ENCODE assay signal across 16 cellular contexts in the genomic region with DNA sequence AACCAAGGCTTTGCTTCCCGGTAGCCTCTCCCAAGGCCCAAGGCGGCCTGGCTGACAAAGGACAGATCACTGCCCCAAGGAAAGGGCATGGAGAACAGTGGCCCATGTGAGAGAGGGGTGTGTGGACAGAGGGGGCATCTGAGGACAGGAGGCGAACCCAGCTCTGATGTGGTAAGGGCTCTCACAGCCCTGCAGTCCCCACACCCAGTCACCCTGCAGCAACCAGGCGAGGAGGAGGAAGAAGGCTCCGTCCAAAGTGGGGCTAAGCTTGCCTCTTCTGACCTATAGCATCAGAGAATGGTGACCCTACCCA. TPM values are rescaled to one million over a fixed set of nuclear protein-coding genes. Genes with fewer than 3 reads are reported as not detected.
DNase-seq lines count a peak whose midpoint lies in the region; ATAC-seq and TF ChIP-seq lines count a peak whose summit lies in the region.
"Had no signal": no experiment of that assay in that cellular context is flagged by ENCODE, and none has a peak within 500 bp of the region (broad histone marks: within the 10 kb centered on the region; RNA-seq: fewer than 3 reads in every experiment).

No MANE protein-coding gene starts in this region.

- no peaks in the 10 kb centered on the region for H3K79me2 ChIP-seq in SK-N-SH (ENCODE audit: insufficient read depth)

- H3K4me2 ChIP-seq in SK-N-SH: no peak overlapping the region

- H3K9ac ChIP-seq in SK-N-SH: no peak overlapping the region

- H3K9me3 Mint-ChIP-seq in WTC11 (no peaks in the 10 kb centered on the region), nephron progenitor cell (no peaks in the 10 kb centered on the region), type B pancreatic cell (no peaks in the 10 kb centered on the region), Calu3 (ENCODE audit: low read depth, unreplicated experiment) (no peaks in the 10 kb centered on the region)
- H3K9me3 Mint-ChIP-seq: CD4-positive, alpha-beta memory T cell; IgD-negative memory B cell had no signal

- H3K27ac Mint-ChIP-seq in WTC11 (no peak overlapping the region), nephron progenitor cell (peak overlapping the region; percentile 60), type B pancreatic cell (peak overlapping the region; percentile 32), Calu3 (ENCODE audit: unreplicated experiment) (no peak overlapping the region)
- H3K27ac Mint-ChIP-seq: CD4-positive, alpha-beta memory T cell; IgD-negative memory B cell had no signal

- TF ChIP-seq EP300 in SK-N-SH (IDR thresholded peaks at IDR 0.05; ENCODE audit: borderline replicate concordance in 1 of 2, low read depth in 1 of 2, low read length in 1 of 2): no peak

- no peaks in the 10 kb centered on the region for H3F3A ChIP-seq in SK-N-SH (replicated peaks; ENCODE audit: insufficient read depth)

- no peaks in the 10 kb centered on the region for H3K36me3 ChIP-seq in SK-N-SH (replicated peaks in 1 of 2; ENCODE audit: control insufficient read depth in 1 of 2, insufficient read depth in 2 of 2, low read length in 1 of 2)

- intact Hi-C loops in Calu3 (cut with micrococcal nuclease; ENCODE audit: unreplicated experiment): no loop called here

- peaks cover 5% of the 10 kb centered on the region; the same call in 1 of the 2 replicates for H3K27me3 Mint-ChIP-seq in WTC11 (ENCODE audit: low read depth)
- peaks cover 9% of the 10 kb centered on the region for H3K27me3 Mint-ChIP-seq in nephron progenitor cell (ENCODE audit: low read depth, poor library complexity)
- no peaks in the 10 kb centered on the region for H3K27me3 Mint-ChIP-seq in type B pancreatic cell
- H3K27me3 Mint-ChIP-seq in Calu3 (ENCODE audit: unreplicated experiment): no peaks in the 10 kb centered on the region
- H3K27me3 Mint-ChIP-seq: IgD-negative memory B cell had no signal

- CTCF ChIA-PET in SK-N-SH (lab: Yijun Ruan, JAX) (no interaction called here), WTC11 (lab: Charles Lee) (interaction anchor here (1.9 to 2.6 kb wide), 3 partner anchors 99 to 243 kb away, joined by 6 to 10 read pairs (median 10); no protein-coding TSS in a partner anchor), Calu3 (lab: Charles Lee) (no interaction called here)

- H3K4me1 ChIP-seq in SK-N-SH (ENCODE audit: control insufficient read depth in 1 of 2, insufficient read depth in 2 of 2, low read depth in 1 of 2, low read length in 1 of 2): peaks cover 9 to 46% of the 10 kb centered on the region in 2 experiments; a peak in 2 of 4 replicates

- TF ChIP-seq CTCF in SK-N-SH (IDR thresholded peaks at IDR 0.05): no peak
- no peak for TF ChIP-seq CTCF in WTC11 (IDR thresholded peaks at IDR 0.05)
- no peak for TF ChIP-seq CTCF in nephron progenitor cell (IDR thresholded peaks at IDR 0.05)
- TF ChIP-seq CTCF in type B pancreatic cell (conservative IDR thresholded peaks at IDR 0.05): no peak
- TF ChIP-seq CTCF in Calu3 (IDR thresholded peaks at IDR 0.05; ENCODE audit: unreplicated experiment): no peak

- BruUV-seq in Calu3 (replicated peaks; lab: Mats Ljungman, UMichigan): no TSS peak

- no peak for ATAC-seq in SK-N-SH treated with all-trans-retinoic acid at 6 μM for 48 hours
- no peak for ATAC-seq in WTC11
- ATAC-seq in GM21737 (IDR thresholded peaks at IDR 0.05; ENCODE audit: unreplicated experiment): no peak

- 100% methylated on average over 1 of the region's 5 CpGs for WGBS in SK-N-SH (ENCODE audit: low lambda C conversion rate)

- no peak overlapping the region for H3K27ac ChIP-seq in SK-N-SH (ENCODE audit: low read depth in 2 of 2, low read length in 1 of 2)
- H3K27ac ChIP-seq: 22Rv1, C4-2B had no signal

- no peak overlapping the region for H3K4me3 ChIP-seq in SK-N-SH (ENCODE audit: low read depth in 2 of 2, low read length in 1 of 2)

- no peak overlapping the region for H2AFZ ChIP-seq in SK-N-SH (ENCODE audit: low read depth)

- H3K9me2 ChIP-seq in SK-N-SH: no peaks in the 10 kb centered on the region

- TF ChIP-seq RAD21 in SK-N-SH (IDR thresholded peaks at IDR 0.05; ENCODE audit: low read length): no peak

- H3K4me1 Mint-ChIP-seq in WTC11: peaks cover 12% of the 10 kb centered on the region
- H3K4me1 Mint-ChIP-seq in nephron progenitor cell: peaks cover 41% of the 10 kb centered on the region
- peaks cover 52% of the 10 kb centered on the region for H3K4me1 Mint-ChIP-seq in type B pancreatic cell (ENCODE audit: unreplicated experiment)
- no peaks in the 10 kb centered on the region for H3K4me1 Mint-ChIP-seq in Calu3 (ENCODE audit: low read depth, unreplicated experiment)
- H3K4me1 Mint-ChIP-seq: CD4-positive, alpha-beta memory T cell had no signal

- H3K36me3 Mint-ChIP-seq in WTC11 (no peaks in the 10 kb centered on the region), nephron progenitor cell (ENCODE audit: low read depth) (no peaks in the 10 kb centered on the region), type B pancreatic cell (no peaks in the 10 kb centered on the region), Calu3 (ENCODE audit: insufficient read depth, unreplicated experiment) (no peaks in the 10 kb centered on the region)
- H3K36me3 Mint-ChIP-seq: CD4-positive, alpha-beta memory T cell; IgD-negative memory B cell had no signal

- H4K20me1 ChIP-seq in SK-N-SH (ENCODE audit: insufficient read depth): no peaks in the 10 kb centered on the region

- no peaks in the 10 kb centered on the region for H3K9me3 ChIP-seq in SK-N-SH

- H3K27me3 ChIP-seq in SK-N-SH (ENCODE audit: insufficient read depth): no peaks in the 10 kb centered on the region

- no peak overlapping the region for H3K4me3 Mint-ChIP-seq in WTC11
- no peak overlapping the region for H3K4me3 Mint-ChIP-seq in nephron progenitor cell
- peak overlapping the region; percentile 20 for H3K4me3 Mint-ChIP-seq in type B pancreatic cell
- no peak overlapping the region for H3K4me3 Mint-ChIP-seq in Calu3 (ENCODE audit: low read depth, unreplicated experiment)
- H3K4me3 Mint-ChIP-seq: CD4-positive, alpha-beta memory T cell; IgD-negative memory B cell had no signal

- DNase-seq in SK-N-SH (peak; percentile 52), WTC11 (ENCODE audit: low spot score) (no peak), nephron progenitor cell (no peak), type B pancreatic cell (ENCODE audit: extremely low spot score, unreplicated experiment) (no peak), NCI-H187 (lab: John Stamatoyannopoulos, UW) (no peak), Calu3 (no peak)
- DNase-seq: AML-193; CD4-positive, alpha-beta memory T cell; DMS153; DMS79 treated with DMSO at 0.1 percent for 48 hours; EL had no signal

- POLR2A ChIA-PET in SK-N-SH (lab: Yijun Ruan, JAX) (interaction anchor here (1.1 kb wide), 1 partner anchor 99 kb away, joined by 3 read pairs; no protein-coding TSS in a partner anchor), WTC11 (lab: Charles Lee) (interaction anchor here (0.5 to 1.3 kb wide), 2 partner anchors 9 to 16 kb away, joined by 3 to 5 read pairs; no protein-coding TSS in a partner anchor)

TF ChIP-seq in SK-N-SH, 30 proteins besides CTCF, POLR2A, EP300 and RAD21 (continues in another document):
- TF ChIP-seq, protein P1, sequence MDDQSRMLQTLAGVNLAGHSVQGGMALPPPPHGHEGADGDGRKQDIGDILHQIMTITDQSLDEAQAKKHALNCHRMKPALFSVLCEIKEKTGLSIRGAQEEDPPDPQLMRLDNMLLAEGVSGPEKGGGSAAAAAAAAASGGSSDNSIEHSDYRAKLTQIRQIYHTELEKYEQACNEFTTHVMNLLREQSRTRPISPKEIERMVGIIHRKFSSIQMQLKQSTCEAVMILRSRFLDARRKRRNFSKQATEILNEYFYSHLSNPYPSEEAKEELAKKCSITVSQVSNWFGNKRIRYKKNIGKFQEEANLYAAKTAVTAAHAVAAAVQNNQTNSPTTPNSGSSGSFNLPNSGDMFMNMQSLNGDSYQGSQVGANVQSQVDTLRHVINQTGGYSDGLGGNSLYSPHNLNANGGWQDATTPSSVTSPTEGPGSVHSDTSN (IDR thresholded peaks at IDR 0.05): no peak
- TF ChIP-seq MEF2A (IDR thresholded peaks at IDR 0.05; ENCODE audit: borderline replicate concordance, low read depth): no peak
- TF ChIP-seq RCOR1 (IDR thresholded peaks at IDR 0.05; ENCODE audit: low read length): no peak

TF ChIP-seq in SK-N-SH treated with all-trans-retinoic acid at 6 μM for 48 hours, 23 proteins besides CTCF, POLR2A, EP300 and RAD21 (continues in another document):
- no peak for TF ChIP-seq GLIS3 (CRISPR knock-in tag; IDR thresholded peaks at IDR 0.05)

TF ChIP-seq in WTC11, 78 proteins besides CTCF, POLR2A, EP300 and RAD21:
- 0 out of 2 replicates have a peak, but pooled peaks have one; percentile 15 for TF ChIP-seq FOXP1 (CRISPR knock-in tag; IDR thresholded peaks at IDR 0.05; ENCODE audit: borderline replicate concordance)
- TF ChIP-seq, protein P2, sequence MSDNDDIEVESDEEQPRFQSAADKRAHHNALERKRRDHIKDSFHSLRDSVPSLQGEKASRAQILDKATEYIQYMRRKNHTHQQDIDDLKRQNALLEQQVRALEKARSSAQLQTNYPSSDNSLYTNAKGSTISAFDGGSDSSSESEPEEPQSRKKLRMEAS (CRISPR knock-in tag; IDR thresholded peaks at IDR 0.05): no peak

RNA-seq across cellular contexts. Expression of a gene that starts 50.3 kb away (rescaled TPM):
- 18.0 and 24.0 TPM in 2 replicates for polyA plus RNA-seq in SK-N-SH (2012; rRNA removed)
- 12.9 and 17.6 TPM in 2 replicates for polyA plus RNA-seq in SK-N-SH (2012; cell fraction: cytosol; rRNA removed)
- 63.3 and 70.9 TPM in 2 replicates for polyA plus RNA-seq in SK-N-SH (2012; cell fraction: nucleus; rRNA removed)
- total RNA-seq in WTC11 (2021): 43.8 to 46.6 TPM (median 45.0 TPM) in 3 replicates
- 25.3 and 41.7 TPM in 2 replicates for total RNA-seq in type B pancreatic cell (ENCODE audit: low replicate concordance)
- 19.0 and 21.5 TPM in 2 replicates for total RNA-seq in Calu3 (2022)

RNA-seq across cellular contexts. Expression of a gene that starts 50.5 kb away (rescaled TPM):
- polyA plus RNA-seq in SK-N-SH (2012; rRNA removed): 19.5 and 27.8 TPM in 2 replicates
- polyA plus RNA-seq in SK-N-SH (2012; cell fraction: cytosol; rRNA removed): 28.2 and 29.1 TPM in 2 replicates
- 9.9 and 16.3 TPM in 2 replicates for polyA plus RNA-seq in SK-N-SH (2012; cell fraction: nucleus; rRNA removed)
- total RNA-seq in WTC11 (2021) (33.1 to 35.3 TPM (median 33.2 TPM) in 3 replicates), type B pancreatic cell (ENCODE audit: low replicate concordance) (20.2 and 24.8 TPM in 2 replicates), Calu3 (2022) (15.7 and 15.8 TPM in 2 replicates)

Comparison
In these comparisons a context has a peak if more than half of its experiments do, and no peak if none do; other contexts are left out.
1. H3K27ac Mint-ChIP-seq: peak in nephron progenitor cell (single experiment) and type B pancreatic cell (single experiment); none in WTC11 (single experiment) and Calu3 (single experiment).